In genomic region chr2:176188969-176189665, GRCh38 we compare ENCODE assay signal across 8 cellular contexts. TPM values are rescaled to one million over a fixed set of nuclear protein-coding genes. Genes with fewer than 3 reads are reported as not detected.
DNase-seq lines count a peak whose midpoint lies in the region; ATAC-seq and TF ChIP-seq lines count a peak whose summit lies in the region.

No MANE protein-coding gene starts in this region.

- H3K27ac Mint-ChIP-seq in Calu3 (ENCODE audit: unreplicated experiment) (no peak overlapping the region), osteocyte (ENCODE audit: unreplicated experiment) (no peak overlapping the region)

- no peaks in the 10 kb centered on the region for H3K9me3 ChIP-seq in esophagus squamous epithelium

- CTCF ChIA-PET in Calu3 (lab: Charles Lee): no interaction called here

- peak overlapping the region; percentile 41 to 71 (median 50) for H3K4me3 ChIP-seq in esophagus squamous epithelium

- peaks cover 6 to 100% (median 20%) of the 10 kb centered on the region in 4 donors for H3K27me3 ChIP-seq in esophagus squamous epithelium

- peaks cover 9% of the 10 kb centered on the region for H3K36me3 Mint-ChIP-seq in Calu3 (ENCODE audit: insufficient read depth, unreplicated experiment)
- no peaks in the 10 kb centered on the region for H3K36me3 Mint-ChIP-seq in osteocyte (ENCODE audit: unreplicated experiment)

- DNase-seq in Calu3 (no peak), NCI-H69 (lab: John Stamatoyannopoulos, UW) (peak; percentile 64), esophagus squamous epithelium (lab: John Stamatoyannopoulos, UW) (no peak), osteocyte (ENCODE audit: extremely low spot score, unreplicated experiment) (no peak), HuH-7 (ENCODE audit: low spot score) (no peak), NCI-H2171 treated with DMSO at 0.1 percent for 48 hours (lab: John Stamatoyannopoulos, UW) (no peak), GDM1 (lab: John Stamatoyannopoulos, UW) (no peak)

- ATAC-seq in GM18505 (IDR thresholded peaks at IDR 0.05; ENCODE audit: unreplicated experiment): no peak

- no TSS peak for BruUV-seq in Calu3 (replicated peaks; lab: Mats Ljungman, UMichigan)

- H3K4me3 Mint-ChIP-seq in Calu3 (ENCODE audit: low read depth, unreplicated experiment) (peak overlapping the region; percentile 61), osteocyte (ENCODE audit: unreplicated experiment) (peak overlapping the region; percentile 17)

- H3K36me3 ChIP-seq in esophagus squamous epithelium: no peaks in the 10 kb centered on the region

- H3K9me3 Mint-ChIP-seq in Calu3 (ENCODE audit: low read depth, unreplicated experiment) (no peaks in the 10 kb centered on the region), osteocyte (ENCODE audit: unreplicated experiment) (no peaks in the 10 kb centered on the region)

- H3K4me1 ChIP-seq in esophagus squamous epithelium: peaks cover 11 to 30% (median 18%) of the 10 kb centered on the region in 3 donors

- no peak for TF ChIP-seq CTCF in Calu3 (IDR thresholded peaks at IDR 0.05; ENCODE audit: unreplicated experiment)
- no peak for TF ChIP-seq CTCF in esophagus squamous epithelium (IDR thresholded peaks at IDR 0.05)
- TF ChIP-seq CTCF in osteocyte (IDR thresholded peaks at IDR 0.05): no peak

- TF ChIP-seq POLR2A in esophagus squamous epithelium (IDR thresholded peaks at IDR 0.05) (no peak), GM18505 (IDR thresholded peaks at IDR 0.05; ENCODE audit: borderline replicate concordance, extremely low read depth, insufficient read depth, insufficient read length) (no peak)

- peaks cover 10% of the 10 kb centered on the region for H3K27me3 Mint-ChIP-seq in Calu3 (ENCODE audit: unreplicated experiment)
- H3K27me3 Mint-ChIP-seq in osteocyte (ENCODE audit: unreplicated experiment): peaks cover 66% of the 10 kb centered on the region

- 0% methylated on average over 5 to 10 of the region's 77 CpGs for WGBS in esophagus squamous epithelium, 2 donors

- intact Hi-C loops in Calu3 (cut with micrococcal nuclease; ENCODE audit: unreplicated experiment): no loop called here
- intact Hi-C loops in esophagus squamous epithelium (cut with DNase I): no loop called here

- no peaks in the 10 kb centered on the region for H3K4me1 Mint-ChIP-seq in Calu3 (ENCODE audit: low read depth, unreplicated experiment)
- H3K4me1 Mint-ChIP-seq in osteocyte (ENCODE audit: unreplicated experiment): peaks cover 16% of the 10 kb centered on the region

- peak overlapping the region; percentile 2 to 68 (median 35) for H3K27ac ChIP-seq in esophagus squamous epithelium

RNA-seq across cellular contexts. Expression of gene HOXD1, which starts 0.6 kb away (rescaled TPM):
- not detected in 2 replicates for total RNA-seq in Calu3 (2022)
- under 1 TPM in 1 of 4 donors, not detected in 3; 0.19 TPM for total RNA-seq in esophagus squamous epithelium
- not detected in 2 replicates for total RNA-seq in osteocyte

RNA-seq across cellular contexts. Expression of gene HOXD3, which starts 32.0 kb away (rescaled TPM):
- total RNA-seq in Calu3 (2022) (not detected in 2 replicates), esophagus squamous epithelium (1 to 10 TPM in 2 of 4 donors, under 1 TPM in 1, not detected in 1; 0.40 to 2.9 (median 1.5) TPM), osteocyte (not detected in 2 replicates)

RNA-seq across cellular contexts. Expression of gene HOXD4, which starts 37.8 kb away (rescaled TPM):
- total RNA-seq in Calu3 (2022): not detected in 2 replicates
- total RNA-seq in esophagus squamous epithelium: 1 to 10 TPM in 1 of 4 donors, under 1 TPM in 1, not detected in 2; 0.31 to 2.5 TPM
- total RNA-seq in osteocyte: not detected in 2 replicates

RNA-seq across cellular contexts. Expression of gene HOXD8, which starts 59.6 kb away (rescaled TPM):
- total RNA-seq in Calu3 (2022): not detected in 2 replicates
- total RNA-seq in esophagus squamous epithelium: 1 to 10 TPM in 3 of 4 donors, not detected in 1; 1.2 to 4.6 (median 1.2) TPM
- not detected in 2 replicates for total RNA-seq in osteocyte
